Comparison of ENCODE assay signal across 15 cellular contexts in the genomic region with DNA sequence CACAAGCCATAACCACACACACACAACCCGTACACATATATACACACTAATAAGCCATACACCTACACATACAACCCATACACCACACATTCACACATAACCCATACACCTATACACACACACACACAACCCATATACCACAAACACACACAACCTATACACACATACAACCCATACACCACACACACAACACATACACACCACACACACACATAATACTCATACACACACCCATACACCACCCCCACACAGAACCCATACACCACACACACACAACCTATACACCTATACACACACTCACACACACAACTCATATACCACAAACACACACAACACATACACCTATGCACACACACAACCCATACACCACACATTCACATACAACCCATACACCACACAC. TPM values are rescaled to one million over a fixed set of nuclear protein-coding genes. Genes with fewer than 3 reads are reported as not detected.
DNase-seq lines count a peak whose midpoint lies in the region; ATAC-seq and TF ChIP-seq lines count a peak whose summit lies in the region.
"Had no signal": no experiment of that assay in that cellular context is flagged by ENCODE, and none has a peak within 500 bp of the region (broad histone marks: within the 10 kb centered on the region; RNA-seq: fewer than 3 reads in every experiment).

No MANE protein-coding gene starts in this region.

- peak overlapping the region; percentile 46 for H3K27ac Mint-ChIP-seq in endothelial cell (ENCODE audit: unreplicated experiment)

- peaks cover 32% of the 10 kb centered on the region for H3K27me3 Mint-ChIP-seq in endothelial cell (ENCODE audit: unreplicated experiment)

- no peak overlapping the region for H3K56ac ChIP-seq in IMR-90 (ENCODE audit: extremely low read depth, insufficient read depth, low read length)

- H3K4me2 ChIP-seq in DOHH2 (ENCODE audit: low read length) (peak overlapping the region; percentile 57), IMR-90 (ENCODE audit: low read depth, low read length) (no peak overlapping the region)
- H3K4me2 ChIP-seq: SK-N-SH had no signal

- H3K36me3 Mint-ChIP-seq in endothelial cell (ENCODE audit: low read depth, unreplicated experiment), result peaks cover 37% of the 10 kb centered on the region

- TF ChIP-seq CTCF in DOHH2 (IDR thresholded peaks at IDR 0.05; ENCODE audit: low read depth, low read length, poor library complexity, severe bottlenecking) (no peak), IMR-90 (conservative IDR thresholded peaks at IDR 0.05; ENCODE audit: low read depth, low read length) (no peak), RWPE2 (IDR thresholded peaks at IDR 0.05; ENCODE audit: poor library complexity, severe bottlenecking) (no peak), endothelial cell (IDR thresholded peaks at IDR 0.05; ENCODE audit: unreplicated experiment) (no peak)

- peaks cover 89% of the 10 kb centered on the region for H3K4me1 ChIP-seq in DOHH2 (ENCODE audit: control insufficient read depth, low read length)
- no peaks in the 10 kb centered on the region for H3K4me1 ChIP-seq in IMR-90 (ENCODE audit: control insufficient read depth, insufficient read depth, low read length)
- no peaks in the 10 kb centered on the region for H3K4me1 ChIP-seq in RWPE2 (ENCODE audit: insufficient read depth, poor library complexity, severe bottlenecking)

- POLR2A ChIA-PET in IMR-90 (lab: Charles Lee; ENCODE audit: unreplicated experiment), result no interaction called here

- H3K27ac ChIP-seq in DOHH2 (ENCODE audit: low read depth, low read length) (peak overlapping the region; percentile 93), IMR-90 (ENCODE audit: insufficient read depth, low read length) (no peak overlapping the region), RWPE2 (ENCODE audit: poor library complexity, severe bottlenecking) (no peak overlapping the region)
- H3K27ac ChIP-seq: C4-2B had no signal

- peaks cover 25% of the 10 kb centered on the region for H3F3A ChIP-seq in DOHH2 (ENCODE audit: control insufficient read depth, insufficient read depth)

- no peaks in the 10 kb centered on the region for H3K9me2 ChIP-seq in DOHH2 (replicated peaks; ENCODE audit: control insufficient read depth, low read length)
- H3K9me2 ChIP-seq: SK-N-SH had no signal

- peak overlapping the region; percentile 95 for H2BK5ac ChIP-seq in IMR-90 (ENCODE audit: low read depth, low read length, poor library complexity, severe bottlenecking)

- no peak for ATAC-seq in IMR-90 (ENCODE audit: low read depth)
- no peak for ATAC-seq in RWPE2 (ENCODE audit: low read depth)

- H3K9me1 ChIP-seq in IMR-90 (ENCODE audit: insufficient read depth, low read length), result no peaks in the 10 kb centered on the region

- TF ChIP-seq RAD21 in IMR-90 (IDR thresholded peaks at IDR 0.05; ENCODE audit: low read length), result no peak

- H3K27me3 ChIP-seq in DOHH2 (ENCODE audit: control insufficient read depth, low read length) (no peaks in the 10 kb centered on the region), IMR-90 (ENCODE audit: control insufficient read depth, insufficient read depth, low read length) (no peaks in the 10 kb centered on the region), RWPE2 (ENCODE audit: insufficient read depth, poor library complexity, severe bottlenecking) (no peaks in the 10 kb centered on the region)

- intact Hi-C loops in IMR-90 (cut with micrococcal nuclease), result no loop called here

- dilution Hi-C loops in IMR-90 (cut with HindIII; ENCODE audit: low sequenced_read_pairs, unreplicated experiment), result no loop called here

- H4K5ac ChIP-seq in IMR-90 (ENCODE audit: low read depth, low read length), result no peak overlapping the region

- DNase-seq in IMR-90 (no peak), RWPE2 (ENCODE audit: low spot score) (peak; percentile 3), endothelial cell (ENCODE audit: low spot score) (no peak), NCI-H2081 treated with DMSO at 0.1 percent for 48 hours (lab: John Stamatoyannopoulos, UW) (no peak), A172 (ENCODE audit: low spot score) (no peak), middle frontal gyrus (ENCODE audit: extremely low spot score, low spot score) (no peak)
- DNase-seq in stimulated activated CD4-positive, alpha-beta T cell treated with anti-CD3 and anti-CD28 coated beads, Interleukin-4, amount 100 ng/mL, for 24 hours, result no peak
- DNase-seq: H7; NCI-H1105 treated with DMSO at 0.1 percent for 48 hours; NCI-H1694; NK-92 treated with Interleukin-12 subunit alpha and Interleukin-12 subunit beta, amount 100 ng/mL, for 24 hours; SHP77 treated with DMSO at 0.1 percent for 48 hours; SK-N-SH had no signal

- no peak overlapping the region for H2BK120ac ChIP-seq in IMR-90 (ENCODE audit: low read depth, low read length)

- H3K4ac ChIP-seq in IMR-90 (ENCODE audit: low read depth, low read length), result no peak overlapping the region

- H3K9me3 Mint-ChIP-seq in endothelial cell (ENCODE audit: unreplicated experiment), result peaks cover 35% of the 10 kb centered on the region

- H2AFZ ChIP-seq in IMR-90 (replicated peaks; ENCODE audit: low read length, poor library complexity), result no peak overlapping the region

- in situ Hi-C loops in IMR-90 (cut with MboI; ENCODE audit: low sequenced_read_pairs), result no loop called here

- no peaks in the 10 kb centered on the region for H4K20me1 ChIP-seq in DOHH2 (ENCODE audit: control insufficient read depth, insufficient read depth, low read depth, low read length)
- no peaks in the 10 kb centered on the region for H4K20me1 ChIP-seq in IMR-90 (ENCODE audit: insufficient read depth, low read length)

- peak overlapping the region; percentile 62 for H3K4me3 ChIP-seq in DOHH2 (ENCODE audit: low read length)
- H3K4me3 ChIP-seq in IMR-90 (ENCODE audit: insufficient read depth, low read depth, low read length), result no peak overlapping the region
- no peak overlapping the region for H3K4me3 ChIP-seq in RWPE2 (ENCODE audit: severe bottlenecking)

- H2AK5ac ChIP-seq in IMR-90 (ENCODE audit: low read depth, low read length), result no peak overlapping the region

- no peak overlapping the region for H3K18ac ChIP-seq in IMR-90 (ENCODE audit: low read depth, low read length)

- H2AK9ac ChIP-seq in IMR-90 (replicated peaks; ENCODE audit: low read depth, low read length, poor library complexity), result no peak overlapping the region

- 89 to 100% methylated on average over 1 of the region's 1 CpG for WGBS in IMR-90 (ENCODE audit: extremely low coverage in 2 of 2, insufficient read length in 1 of 2), 2 experiments

- H3K23ac ChIP-seq in IMR-90 (ENCODE audit: low read depth, low read length), result no peak overlapping the region

- H3K9me3 ChIP-seq in DOHH2 (ENCODE audit: control insufficient read depth, insufficient read depth, low read length) (peaks cover 9% of the 10 kb centered on the region; the same call in 1 of the 2 replicates), IMR-90 (ENCODE audit: control insufficient read depth, insufficient read depth, low read length) (0 out of 2 replicates have a peak, but pooled peaks cover 2% of the 10 kb centered on the region), RWPE2 (ENCODE audit: severe bottlenecking) (no peaks in the 10 kb centered on the region)
- H3K9me3 ChIP-seq: SK-N-SH had no signal

- peaks cover 5% of the 10 kb centered on the region for H3K4me1 Mint-ChIP-seq in endothelial cell (ENCODE audit: unreplicated experiment)

- H3K36me3 ChIP-seq in DOHH2 (ENCODE audit: control insufficient read depth, low read length) (peaks cover 23% of the 10 kb centered on the region), IMR-90 (ENCODE audit: control insufficient read depth, insufficient read depth, low read length) (no peaks in the 10 kb centered on the region), RWPE2 (ENCODE audit: low read depth) (no peaks in the 10 kb centered on the region)

- TF ChIP-seq POLR2A in IMR-90 (IDR thresholded peaks at IDR 0.05; ENCODE audit: low read depth, low read length), result no peak

- H2BK20ac ChIP-seq in IMR-90 (ENCODE audit: low read depth, low read length), result no peak overlapping the region

- no peak overlapping the region for H4K8ac ChIP-seq in IMR-90 (ENCODE audit: low read depth in 2 of 2, low read length in 2 of 2)

- H2BK15ac ChIP-seq in IMR-90 (ENCODE audit: low read depth, low read length), result no peak overlapping the region

- no peak overlapping the region for H3K4me3 Mint-ChIP-seq in endothelial cell (ENCODE audit: unreplicated experiment)

- H4K91ac ChIP-seq in IMR-90 (ENCODE audit: insufficient read depth, low read depth, low read length), result no peak overlapping the region

- no peak overlapping the region for H3K9ac ChIP-seq in IMR-90 (ENCODE audit: low read depth, low read length)
- H3K9ac ChIP-seq: SK-N-SH had no signal

- H3K14ac ChIP-seq in IMR-90 (replicated peaks; ENCODE audit: low read depth, low read length), result no peak overlapping the region

- CTCF ChIA-PET in IMR-90 (lab: Yijun Ruan, JAX), result no interaction called here

- no TSS peak for BruUV-seq in IMR-90 (replicated peaks; lab: Mats Ljungman, UMichigan)

- no peaks in the 10 kb centered on the region for H3K79me1 ChIP-seq in IMR-90 (ENCODE audit: low read depth in 1 of 2, low read length in 2 of 2)

- peaks cover 33% of the 10 kb centered on the region for H3K79me2 ChIP-seq in DOHH2 (ENCODE audit: control insufficient read depth, low read length)

TF ChIP-seq in IMR-90, 13 proteins besides CTCF, POLR2A, EP300 and RAD21 (continues in another document):
- TF ChIP-seq SMC3 (IDR thresholded peaks at IDR 0.05; ENCODE audit: low read depth, low read length) (no peak), RCOR1 (IDR thresholded peaks at IDR 0.05; ENCODE audit: insufficient replicate concordance, low read length) (no peak), CEBPB (IDR thresholded peaks at IDR 0.05; ENCODE audit: low read depth, low read length) (no peak), USF2 (IDR thresholded peaks at IDR 0.05; ENCODE audit: low read depth, low read length) (no peak), BHLHE40 (IDR thresholded peaks at IDR 0.05; ENCODE audit: low read depth, low read length) (no peak), MXI1 (IDR thresholded peaks at IDR 0.05; ENCODE audit: borderline replicate concordance, low read depth, low read length) (no peak), FOS (IDR thresholded peaks at IDR 0.05; ENCODE audit: low read depth, low read length) (no peak), MAFK (IDR thresholded peaks at IDR 0.05; ENCODE audit: low read depth, low read length) (no peak)

RNA-seq across cellular contexts. Expression of gene TMEM121, which starts 44.1 kb away (rescaled TPM):
- total RNA-seq in IMR-90 (2012; rRNA removed) (2.7 and 3.9 TPM in 2 replicates), endothelial cell (ENCODE audit: unreplicated experiment) (1.6 TPM)
- polyA plus RNA-seq in IMR-90 (2012; rRNA removed), result 6.3 and 8.5 TPM in 2 replicates
- polyA plus RNA-seq in IMR-90 (2012; cell fraction: cytosol; rRNA removed), result 5.9 and 17.0 TPM in 2 replicates
- polyA plus RNA-seq in IMR-90 (2012; cell fraction: nucleus; rRNA removed; ENCODE audit: low replicate concordance), result 5.2 and 13.9 TPM in 2 replicates
- 9.2 and 11.3 TPM in 2 replicates for total RNA-seq in A172 (2014; rRNA removed; shearing (Covaris generic))
